ENCODE assay signal across 16 cellular contexts in the genomic region with DNA sequence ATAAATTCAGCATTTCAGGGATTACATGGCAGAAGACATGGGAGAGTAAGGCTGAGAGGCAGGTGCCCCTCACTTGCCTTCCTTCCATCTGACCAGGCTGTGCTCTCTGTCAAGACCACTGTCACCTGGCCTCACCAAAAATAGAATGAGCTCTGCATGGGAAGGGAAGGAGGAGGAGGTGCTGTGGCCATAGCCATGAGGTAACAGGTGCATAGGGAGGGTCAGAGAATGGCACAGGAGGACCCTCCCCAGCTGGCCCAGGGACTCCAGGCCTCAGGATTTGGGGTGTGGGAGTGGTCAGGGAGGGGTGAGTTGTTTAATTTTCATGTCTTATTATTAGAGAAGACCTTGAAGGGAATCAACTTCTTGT.
DNase-seq lines count a peak whose midpoint lies in the region; ATAC-seq lines count a peak whose summit lies in the region.
"Had no signal": no experiment of that assay in that cellular context is flagged by ENCODE, and none has a peak within 500 bp of the region (broad histone marks: within the 10 kb centered on the region; RNA-seq: fewer than 3 reads in every experiment).

No MANE protein-coding gene starts in this region.

- no peaks in the 10 kb centered on the region for H3K36me3 ChIP-seq in mucosa of rectum (ENCODE audit: control insufficient read depth in 2 of 2, insufficient read depth in 2 of 2, low read length in 2 of 2)
- H3K36me3 ChIP-seq: BLaER1 treated with 17β-estradiol and CSF1 and Interleukin-3, amounts not matched to agents 10 nM and 100 nM had no signal

- H3K9me3 ChIP-seq in mucosa of rectum (ENCODE audit: control insufficient read depth in 2 of 2, low read length in 2 of 2): no peaks in the 10 kb centered on the region
- H3K9me3 ChIP-seq: BLaER1 treated with 17β-estradiol and CSF1 and Interleukin-3, amounts not matched to agents 10 nM and 100 nM had no signal

- no peaks in the 10 kb centered on the region for H3K9me3 Mint-ChIP-seq in T-cell

- H3K27ac ChIP-seq in mucosa of rectum (ENCODE audit: low read depth in 2 of 2, low read length in 2 of 2): peak overlapping the region; percentile 21 to 48
- H3K27ac ChIP-seq: BLaER1 treated with 17β-estradiol and CSF1 and Interleukin-3, amounts not matched to agents 10 nM and 100 nM; GM23248 had no signal

- H3K36me3 Mint-ChIP-seq in T-cell: no peaks in the 10 kb centered on the region

- peak; percentile 82 for DNase-seq in NCI-H1105 (lab: John Stamatoyannopoulos, UW)
- DNase-seq in NCI-H1105 treated with DMSO at 0.1 percent for 48 hours (lab: John Stamatoyannopoulos, UW): no peak
- DNase-seq in NCI-H146 treated with DMSO at 0.1 percent for 48 hours (lab: John Stamatoyannopoulos, UW; ENCODE audit: unreplicated experiment): peak; percentile 91
- peak; percentile 54 for DNase-seq in NCI-H69 (lab: John Stamatoyannopoulos, UW)
- no peak for DNase-seq in T-cell
- DNase-seq: DMS79, GM23248, Kasumi-1, NCI-H1930, NCI-H446 had no signal

- CTCF ChIA-PET in T-cell (lab: Charles Lee): no interaction called here

- ATAC-seq in GM21529 (IDR thresholded peaks at IDR 0.05; ENCODE audit: unreplicated experiment) (no peak), T-cell (replicated peaks in 1 of 4) (no peak), GM18867 (IDR thresholded peaks at IDR 0.05; ENCODE audit: unreplicated experiment) (no peak)
- ATAC-seq: GM12878, HCT116 had no signal

- POLR2A ChIA-PET in T-cell (lab: Charles Lee): no interaction called here

- peak overlapping the region in 1 of 2 donors; percentile 42 for H3K9ac ChIP-seq in mucosa of rectum (ENCODE audit: low read depth in 1 of 2, low read length in 2 of 2)
- H3K9ac ChIP-seq: BLaER1 treated with 17β-estradiol and CSF1 and Interleukin-3, amounts not matched to agents 10 nM and 100 nM; GM23248 had no signal

- no peaks in the 10 kb centered on the region for H3K4me1 Mint-ChIP-seq in T-cell

- peaks cover 12 to 15% of the 10 kb centered on the region in 2 donors for H3K27me3 Mint-ChIP-seq in T-cell

- no peak overlapping the region for H3K27ac Mint-ChIP-seq in T-cell

- H3K4me3 ChIP-seq in mucosa of rectum (ENCODE audit: low read length in 2 of 2): no peak overlapping the region
- H3K4me3 ChIP-seq: BLaER1 treated with 17β-estradiol and CSF1 and Interleukin-3, amounts not matched to agents 10 nM and 100 nM; GM12878; GM23248 had no signal

- peaks cover 7% of the 10 kb centered on the region in 2 donors for H3K4me1 ChIP-seq in mucosa of rectum (ENCODE audit: control insufficient read depth in 2 of 2, insufficient read depth in 2 of 2, low read length in 2 of 2)

- H3K4me3 Mint-ChIP-seq in T-cell: no peak overlapping the region

- no peaks in the 10 kb centered on the region for H3K27me3 ChIP-seq in mucosa of rectum (ENCODE audit: control insufficient read depth in 2 of 2, insufficient read depth in 2 of 2, low read length in 2 of 2)
- H3K27me3 ChIP-seq: BLaER1 treated with 17β-estradiol and CSF1 and Interleukin-3, amounts not matched to agents 10 nM and 100 nM had no signal

Comparison
In these comparisons a context has a peak if more than half of its experiments do, and no peak if none do; other contexts are left out.
1. DNase-seq: peak in NCI-H1105 (single experiment), NCI-H146 treated with DMSO at 0.1 percent for 48 hours (single experiment) and NCI-H69 (single experiment); none in NCI-H1105 treated with DMSO at 0.1 percent for 48 hours (single experiment) and T-cell (0 of 34).